Comparison of ENCODE assay signal across 1 cellular context in the genomic region with DNA sequence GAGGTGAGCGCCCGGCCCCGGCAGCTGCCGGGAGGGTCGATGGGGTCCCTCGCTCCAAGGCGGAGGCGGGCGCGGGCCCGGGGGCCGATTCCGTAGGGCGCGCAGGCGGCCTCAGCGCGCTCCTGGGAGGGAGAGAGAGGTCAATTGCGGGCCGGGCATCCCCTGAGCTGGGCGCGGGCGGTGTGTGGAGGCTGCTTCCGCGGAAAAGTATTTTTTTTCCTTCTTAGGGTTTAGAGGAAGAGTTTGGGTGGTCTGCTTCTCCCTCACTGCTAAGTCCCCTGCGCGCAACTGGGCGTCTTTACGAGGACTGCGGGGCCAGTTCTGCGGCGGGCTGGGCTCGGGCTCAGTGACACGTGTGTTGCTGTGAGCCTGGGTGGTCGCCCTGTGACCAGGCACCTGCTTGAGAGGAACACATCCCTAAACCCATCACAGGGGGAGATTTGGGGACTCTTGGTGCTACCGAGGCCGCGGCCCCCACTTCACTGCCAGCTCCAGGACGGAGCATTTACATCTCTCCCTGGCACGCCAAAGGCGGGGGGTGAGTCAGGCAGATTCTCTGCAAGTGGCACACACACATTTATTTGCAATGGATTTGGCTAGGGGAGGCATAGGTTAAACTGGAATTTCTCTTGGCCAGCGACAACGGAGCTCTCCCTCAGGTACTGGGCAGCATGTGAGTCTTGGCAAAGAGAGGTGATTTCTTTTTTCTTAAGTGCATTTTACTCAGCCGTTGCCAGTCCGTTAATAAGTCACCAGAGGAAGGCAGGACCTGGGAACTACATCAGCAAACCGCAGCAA.
A peak's percentile ranks its signal among the peaks of the same experiment; 100 is the strongest.
TF ChIP-seq lines count a peak whose summit lies in the region.

No MANE protein-coding gene starts in this region.

TF ChIP-seq in HEK293, 187 proteins besides CTCF, POLR2A, EP300 and RAD21 (continued from another document):
- TF ChIP-seq, protein P1, sequence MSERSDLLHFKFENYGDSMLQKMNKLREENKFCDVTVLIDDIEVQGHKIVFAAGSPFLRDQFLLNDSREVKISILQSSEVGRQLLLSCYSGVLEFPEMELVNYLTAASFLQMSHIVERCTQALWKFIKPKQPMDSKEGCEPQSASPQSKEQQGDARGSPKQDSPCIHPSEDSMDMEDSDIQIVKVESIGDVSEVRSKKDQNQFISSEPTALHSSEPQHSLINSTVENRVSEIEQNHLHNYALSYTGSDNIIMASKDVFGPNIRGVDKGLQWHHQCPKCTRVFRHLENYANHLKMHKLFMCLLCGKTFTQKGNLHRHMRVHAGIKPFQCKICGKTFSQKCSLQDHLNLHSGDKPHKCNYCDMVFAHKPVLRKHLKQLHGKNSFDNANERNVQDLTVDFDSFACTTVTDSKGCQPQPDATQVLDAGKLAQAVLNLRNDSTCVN (tag by site-specific recombination; optimal IDR thresholded peaks at IDR 0.05): peak; percentile 62
- TF ChIP-seq EGR2 (tag by site-specific recombination; IDR thresholded peaks at IDR 0.05; ENCODE audit: low read depth): peak; percentile 10; the same call in 1 of the 2 replicates
- TF ChIP-seq ZNF174 (tag by site-specific recombination; IDR thresholded peaks at IDR 0.05): no peak
- TF ChIP-seq, protein P2, sequence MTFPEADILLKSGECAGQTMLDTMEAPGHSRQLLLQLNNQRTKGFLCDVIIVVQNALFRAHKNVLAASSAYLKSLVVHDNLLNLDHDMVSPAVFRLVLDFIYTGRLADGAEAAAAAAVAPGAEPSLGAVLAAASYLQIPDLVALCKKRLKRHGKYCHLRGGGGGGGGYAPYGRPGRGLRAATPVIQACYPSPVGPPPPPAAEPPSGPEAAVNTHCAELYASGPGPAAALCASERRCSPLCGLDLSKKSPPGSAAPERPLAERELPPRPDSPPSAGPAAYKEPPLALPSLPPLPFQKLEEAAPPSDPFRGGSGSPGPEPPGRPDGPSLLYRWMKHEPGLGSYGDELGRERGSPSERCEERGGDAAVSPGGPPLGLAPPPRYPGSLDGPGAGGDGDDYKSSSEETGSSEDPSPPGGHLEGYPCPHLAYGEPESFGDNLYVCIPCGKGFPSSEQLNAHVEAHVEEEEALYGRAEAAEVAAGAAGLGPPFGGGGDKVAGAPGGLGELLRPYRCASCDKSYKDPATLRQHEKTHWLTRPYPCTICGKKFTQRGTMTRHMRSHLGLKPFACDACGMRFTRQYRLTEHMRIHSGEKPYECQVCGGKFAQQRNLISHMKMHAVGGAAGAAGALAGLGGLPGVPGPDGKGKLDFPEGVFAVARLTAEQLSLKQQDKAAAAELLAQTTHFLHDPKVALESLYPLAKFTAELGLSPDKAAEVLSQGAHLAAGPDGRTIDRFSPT (tag by site-specific recombination; IDR thresholded peaks at IDR 0.05): 0 out of 2 replicates have a peak, but pooled peaks have one; percentile 26
- TF ChIP-seq ZNF501 (tag by site-specific recombination; IDR thresholded peaks at IDR 0.05): peak; percentile 57
- TF ChIP-seq ZBTB48 (tag by site-specific recombination; IDR thresholded peaks at IDR 0.05): peak; percentile 78
- no peak for TF ChIP-seq ZNF121 (tag by site-specific recombination; IDR thresholded peaks at IDR 0.05)
- TF ChIP-seq, protein P3, sequence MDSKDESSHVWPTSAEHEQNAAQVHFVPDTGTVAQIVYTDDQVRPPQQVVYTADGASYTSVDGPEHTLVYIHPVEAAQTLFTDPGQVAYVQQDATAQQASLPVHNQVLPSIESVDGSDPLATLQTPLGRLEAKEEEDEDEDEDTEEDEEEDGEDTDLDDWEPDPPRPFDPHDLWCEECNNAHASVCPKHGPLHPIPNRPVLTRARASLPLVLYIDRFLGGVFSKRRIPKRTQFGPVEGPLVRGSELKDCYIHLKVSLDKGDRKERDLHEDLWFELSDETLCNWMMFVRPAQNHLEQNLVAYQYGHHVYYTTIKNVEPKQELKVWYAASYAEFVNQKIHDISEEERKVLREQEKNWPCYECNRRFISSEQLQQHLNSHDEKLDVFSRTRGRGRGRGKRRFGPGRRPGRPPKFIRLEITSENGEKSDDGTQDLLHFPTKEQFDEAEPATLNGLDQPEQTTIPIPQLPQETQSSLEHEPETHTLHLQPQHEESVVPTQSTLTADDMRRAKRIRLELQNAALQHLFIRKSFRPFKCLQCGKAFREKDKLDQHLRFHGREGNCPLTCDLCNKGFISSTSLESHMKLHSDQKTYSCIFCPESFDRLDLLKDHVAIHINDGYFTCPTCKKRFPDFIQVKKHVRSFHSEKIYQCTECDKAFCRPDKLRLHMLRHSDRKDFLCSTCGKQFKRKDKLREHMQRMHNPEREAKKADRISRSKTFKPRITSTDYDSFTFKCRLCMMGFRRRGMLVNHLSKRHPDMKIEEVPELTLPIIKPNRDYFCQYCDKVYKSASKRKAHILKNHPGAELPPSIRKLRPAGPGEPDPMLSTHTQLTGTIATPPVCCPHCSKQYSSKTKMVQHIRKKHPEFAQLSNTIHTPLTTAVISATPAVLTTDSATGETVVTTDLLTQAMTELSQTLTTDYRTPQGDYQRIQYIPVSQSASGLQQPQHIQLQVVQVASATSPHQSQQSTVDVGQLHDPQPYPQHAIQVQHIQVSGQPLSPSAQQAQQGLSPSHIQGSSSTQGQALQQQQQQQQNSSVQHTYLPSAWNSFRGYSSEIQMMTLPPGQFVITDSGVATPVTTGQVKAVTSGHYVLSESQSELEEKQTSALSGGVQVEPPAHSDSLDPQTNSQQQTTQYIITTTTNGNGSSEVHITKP (tag by site-specific recombination; IDR thresholded peaks at IDR 0.05): peak; percentile 58
- TF ChIP-seq ZBTB8A (tag by site-specific recombination; IDR thresholded peaks at IDR 0.05): peak; percentile 82
- TF ChIP-seq ZNF776 (tag by site-specific recombination; IDR thresholded peaks at IDR 0.05; ENCODE audit: borderline replicate concordance): no peak
- peak; percentile 64 for TF ChIP-seq ZBTB20 (tag by site-specific recombination; IDR thresholded peaks at IDR 0.05)
- no peak for TF ChIP-seq ZNF544 (tag by site-specific recombination; IDR thresholded peaks at IDR 0.05)
- TF ChIP-seq ZFHX2 (tag by site-specific recombination; conservative IDR thresholded peaks at IDR 0.05): peak; percentile 67
